Comparison of ENCODE assay signal across 19 cellular contexts in genomic region chr2:54941248-54941984, GRCh38.
"Had no signal": no experiment of that assay in that cellular context is flagged by ENCODE, and none has a peak within 500 bp of the region (broad histone marks: within the 10 kb centered on the region; RNA-seq: fewer than 3 reads in every experiment).

No MANE protein-coding gene starts in this region.

- FAIRE-seq: kidney, pancreas had no signal

- DNase-seq: activated CD4-positive, alpha-beta T cell treated with anti-CD3 and anti-CD28 coated beads, Interleukin-2, amount 50 U/mL, for 48 hours; activated T-cell treated with anti-CD3 and anti-CD28 coated beads for 4 hours; adrenal gland; dermis blood vessel endothelial cell; foreskin fibroblast; glutamatergic neuron; kidney; left lung; pancreas; sigmoid colon; stimulated activated naive B cell treated with anti-CD40 and anti-IgM and Interleukin-4, amounts not matched to agents 10 μg/mL and 1 μg/mL and 100 μg/mL, for 72 hours; transverse colon; uterus had no signal

- H3K27ac Mint-ChIP-seq: activated CD4-positive, alpha-beta T cell treated with anti-CD3 and anti-CD28 coated beads for 36 hours; activated naive CD4-positive, alpha-beta T cell treated with anti-CD3 and anti-CD28 coated beads, Interleukin-2, amount 50 U/mL, for 72 hours; activated T-helper 1 cell treated with anti-CD3 and anti-CD28 coated beads, Interleukin-12 subunit alpha, Interleukin-12 subunit beta, Interleukin-2, Interleukin-4 antibody, amounts not matched to agents 30 ng/mL and 10 ng/mL and 1 ng/mL, durations not matched to agents 14 hours and 24 hours and 36 hours; stimulated activated naive B cell treated with anti-CD40 and anti-IgM and Interleukin-4, amounts not matched to agents 10 μg/mL and 1 μg/mL and 100 μg/mL, for 72 hours; T-cell; WTC11 had no signal

- ATAC-seq: left lung; stimulated activated naive B cell treated with anti-CD40 and anti-IgM and Interleukin-4, amounts not matched to agents 10 μg/mL and 1 μg/mL and 100 μg/mL, for 72 hours; WTC11 had no signal

- H3K27ac ChIP-seq: adrenal gland, epithelial cell of prostate, left lung, pancreas, sigmoid colon, transverse colon, uterus had no signal

- H3K4me1 Mint-ChIP-seq: stimulated activated naive B cell treated with anti-CD40 and anti-IgM and Interleukin-4, amounts not matched to agents 10 μg/mL and 1 μg/mL and 100 μg/mL, for 72 hours had no signal

- H3K36me3 ChIP-seq: adrenal gland, left lung, pancreas, sigmoid colon, transverse colon, uterus had no signal

- H3K27me3 ChIP-seq: adrenal gland, left lung, pancreas, sigmoid colon, transverse colon, uterus had no signal

- H3K36me3 Mint-ChIP-seq: T-cell had no signal

- H3K4me3 ChIP-seq: adrenal gland, left lung, pancreas, sigmoid colon, transverse colon, uterus had no signal

- H3K9me3 ChIP-seq: adrenal gland, pancreas, uterus had no signal

- H3K4me1 ChIP-seq: left lung, pancreas, transverse colon, uterus had no signal

- H3K4me3 Mint-ChIP-seq: activated CD4-positive, alpha-beta T cell treated with anti-CD3 and anti-CD28 coated beads for 36 hours; activated T-helper 1 cell treated with anti-CD3 and anti-CD28 coated beads, Interleukin-12 subunit alpha, Interleukin-12 subunit beta, Interleukin-2, Interleukin-4 antibody, amounts not matched to agents 30 ng/mL and 10 ng/mL and 1 ng/mL, durations not matched to agents 14 hours and 24 hours and 36 hours; stimulated activated naive B cell treated with anti-CD40 and anti-IgM and Interleukin-4, amounts not matched to agents 10 μg/mL and 1 μg/mL and 100 μg/mL, for 72 hours; T-cell; WTC11 had no signal

- H3K27me3 Mint-ChIP-seq: activated CD4-positive, alpha-beta T cell treated with anti-CD3 and anti-CD28 coated beads for 36 hours had no signal
